1 cellular context compared by ENCODE assay signal in genomic region chr2:169716229-169716886, GRCh38.
TF ChIP-seq lines count a peak whose summit lies in the region.

No MANE protein-coding gene starts in this region.

TF ChIP-seq in HEK293, 187 proteins besides CTCF, POLR2A, EP300 and RAD21 (continued from another document):
- TF ChIP-seq ZSCAN5A (tag by site-specific recombination; IDR thresholded peaks at IDR 0.05) (no peak), ZIC2 (tag by site-specific recombination; IDR thresholded peaks at IDR 0.05) (no peak), ZNF394 (tag by site-specific recombination; IDR thresholded peaks at IDR 0.05; ENCODE audit: borderline replicate concordance) (peak; percentile 43; the same call in 1 of the 2 replicates), GLIS1 (tag by site-specific recombination; IDR thresholded peaks at IDR 0.05) (0 out of 2 replicates have a peak, but pooled peaks have one; percentile 13), ZNF146 (tag by site-specific recombination; IDR thresholded peaks at IDR 0.05) (no peak)
